13 cellular contexts compared by ENCODE assay signal in the genomic region with DNA sequence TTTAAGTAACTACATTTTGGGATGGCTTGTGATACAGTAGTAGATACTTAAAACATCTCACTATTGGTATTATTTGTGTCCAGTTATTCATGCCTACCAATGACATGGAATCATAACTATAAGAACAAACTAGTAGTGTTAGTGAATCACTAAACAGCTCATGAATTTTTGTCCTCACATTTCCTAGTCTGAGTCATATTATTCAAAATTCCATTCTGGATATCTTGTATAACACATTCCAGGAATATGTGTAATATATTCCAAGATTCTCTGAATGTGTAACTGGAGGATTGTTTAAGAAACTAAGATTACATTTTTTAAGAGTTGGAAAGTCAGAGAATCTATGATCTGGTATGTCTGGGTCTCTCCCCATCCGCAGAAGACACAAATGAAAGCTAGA.
A peak's percentile ranks its signal among the peaks of the same experiment; 100 is the strongest.
DNase-seq lines count a peak whose midpoint lies in the region; ATAC-seq and TF ChIP-seq lines count a peak whose summit lies in the region.
"Had no signal": no experiment of that assay in that cellular context is flagged by ENCODE, and none has a peak within 500 bp of the region (broad histone marks: within the 10 kb centered on the region; RNA-seq: fewer than 3 reads in every experiment).

No MANE protein-coding gene starts in this region.

- in situ Hi-C loops in GM23248 (cut with MboI), result no loop called here

- no peaks in the 10 kb centered on the region for H3K27me3 ChIP-seq in GM23248 (replicated peaks; ENCODE audit: insufficient read depth)
- no peaks in the 10 kb centered on the region for H3K27me3 ChIP-seq in SK-N-SH (ENCODE audit: insufficient read depth)
- no peaks in the 10 kb centered on the region for H3K27me3 ChIP-seq in skeletal muscle satellite cell (ENCODE audit: control insufficient read depth, insufficient read depth, low read length)

- 4 to 5% methylated on average over 1 of the region's 1 CpG for WGBS in GM23248 (ENCODE audit: low coverage in 1 of 2, low lambda C conversion rate in 2 of 2, missing lambda C conversion rate in 2 of 2), 2 experiments
- WGBS in SK-N-SH (ENCODE audit: low lambda C conversion rate), result 21% methylated on average over 1 of the region's 1 CpG

- H3K9me2 ChIP-seq in GM23248 (ENCODE audit: insufficient read depth) (no peaks in the 10 kb centered on the region), SK-N-SH (no peaks in the 10 kb centered on the region)

- H3K79me2 ChIP-seq in GM23248 (ENCODE audit: insufficient read depth) (no peaks in the 10 kb centered on the region), SK-N-SH (ENCODE audit: insufficient read depth) (no peaks in the 10 kb centered on the region)

- CTCF ChIA-PET in SK-N-SH (lab: Yijun Ruan, JAX), result no interaction called here

- ATAC-seq in HG02938 (IDR thresholded peaks at IDR 0.05; ENCODE audit: unreplicated experiment), result no peak
- ATAC-seq: stimulated activated naive B cell treated with anti-CD40 and anti-IgM and Interleukin-4, amounts not matched to agents 10 μg/mL and 1 μg/mL and 100 μg/mL, for 72 hours had no signal

- H3K27ac ChIP-seq in GM23248 (peak overlapping the region; percentile 46), SK-N-SH (ENCODE audit: low read depth in 2 of 2, low read length in 1 of 2) (peak overlapping the region in 1 of 2 experiments; percentile 73; a peak in 2 of 4 replicates)

- DNase-seq in GM23248, result peak; percentile 87
- no peak for DNase-seq in SK-N-SH
- peak; percentile 35 for DNase-seq in fibroblast of the conjunctiva (ENCODE audit: low read depth)
- no peak for DNase-seq in NCI-H146 (lab: John Stamatoyannopoulos, UW)
- no peak for DNase-seq in SHP77 (lab: John Stamatoyannopoulos, UW)
- DNase-seq in NCI-H1092 treated with DMSO at 0.1 percent for 48 hours (lab: John Stamatoyannopoulos, UW), result no peak
- DNase-seq: activated CD4-positive, alpha-beta T cell treated with anti-CD3 and anti-CD28 coated beads, Interleukin-2, amount 10 ng/mL, durations not matched to agents 7 days and 5 days; activated naive CD4-positive, alpha-beta T cell treated with anti-CD3 and anti-CD28 coated beads for 36 hours; NCI-H1436 treated with DMSO at 0.1 percent for 48 hours; NCI-H82; stimulated activated naive B cell treated with anti-CD40 and anti-IgM and Interleukin-4, amounts not matched to agents 10 μg/mL and 1 μg/mL and 100 μg/mL, for 72 hours had no signal

- H3K4me2 ChIP-seq in GM23248 (ENCODE audit: unreplicated experiment) (peak overlapping the region; percentile 59), SK-N-SH (no peak overlapping the region), skeletal muscle satellite cell (ENCODE audit: low read length) (peak overlapping the region; percentile 5)

- peak in 1 of 2 experiments; percentile 90; a peak in 2 of 4 replicates for TF ChIP-seq EP300 in SK-N-SH (IDR thresholded peaks at IDR 0.05; ENCODE audit: borderline replicate concordance in 1 of 2, low read depth in 1 of 2, low read length in 1 of 2)

- TF ChIP-seq RAD21 in SK-N-SH (IDR thresholded peaks at IDR 0.05; ENCODE audit: low read length), result no peak

- H3K9ac ChIP-seq in GM23248 (no peak overlapping the region), SK-N-SH (peak overlapping the region; percentile 13), skeletal muscle satellite cell (ENCODE audit: low read depth, low read length) (peak overlapping the region; percentile 14)

- H3F3A ChIP-seq in GM23248 (ENCODE audit: insufficient read depth) (peaks cover 14% of the 10 kb centered on the region), SK-N-SH (replicated peaks; ENCODE audit: insufficient read depth) (peaks cover 21% of the 10 kb centered on the region)

- H2AFZ ChIP-seq in GM23248 (no peak overlapping the region), SK-N-SH (ENCODE audit: low read depth) (no peak overlapping the region)

- no peak for TF ChIP-seq CTCF in SK-N-SH (IDR thresholded peaks at IDR 0.05)

- H4K20me1 ChIP-seq in GM23248 (ENCODE audit: insufficient read depth) (no peaks in the 10 kb centered on the region), SK-N-SH (ENCODE audit: insufficient read depth) (no peaks in the 10 kb centered on the region)

- H3K4me1 ChIP-seq in GM23248 (ENCODE audit: insufficient read depth), result peaks cover 26% of the 10 kb centered on the region
- peaks cover 5 to 10% of the 10 kb centered on the region in 2 experiments; a peak in 2 of 4 replicates for H3K4me1 ChIP-seq in SK-N-SH (ENCODE audit: control insufficient read depth in 1 of 2, insufficient read depth in 2 of 2, low read depth in 1 of 2, low read length in 1 of 2)
- peaks cover 20% of the 10 kb centered on the region for H3K4me1 ChIP-seq in skeletal muscle satellite cell (ENCODE audit: control insufficient read depth, insufficient read depth, low read length)

- H3K36me3 ChIP-seq in GM23248 (ENCODE audit: low read depth), result no peaks in the 10 kb centered on the region
- H3K36me3 ChIP-seq in SK-N-SH (replicated peaks in 1 of 2; ENCODE audit: control insufficient read depth in 1 of 2, insufficient read depth in 2 of 2, low read length in 1 of 2), result no peaks in the 10 kb centered on the region
- no peaks in the 10 kb centered on the region for H3K36me3 ChIP-seq in skeletal muscle satellite cell (ENCODE audit: insufficient read depth, low read length)

- POLR2A ChIA-PET in SK-N-SH (lab: Yijun Ruan, JAX), result no interaction called here

- H3K9me3 ChIP-seq in GM23248 (ENCODE audit: low read depth) (no peaks in the 10 kb centered on the region), SK-N-SH (peaks cover under 1% of the 10 kb centered on the region; the same call in 1 of the 2 replicates), skeletal muscle satellite cell (replicated peaks; ENCODE audit: low read length) (no peaks in the 10 kb centered on the region)

- H3K4me3 ChIP-seq in GM23248, result peak overlapping the region; percentile 30; the same call in 1 of the 2 replicates
- no peak overlapping the region for H3K4me3 ChIP-seq in SK-N-SH (ENCODE audit: low read depth in 2 of 2, low read length in 1 of 2)
- H3K4me3 ChIP-seq in skeletal muscle satellite cell (ENCODE audit: low read length), result no peak overlapping the region

TF ChIP-seq in SK-N-SH, 30 proteins besides CTCF, POLR2A, EP300 and RAD21 (continues in another document):
- TF ChIP-seq MEF2A (IDR thresholded peaks at IDR 0.05; ENCODE audit: borderline replicate concordance, low read depth), result peak; percentile 15; the same call in 1 of the 2 replicates
- TF ChIP-seq CHD2 (IDR thresholded peaks at IDR 0.05; ENCODE audit: low read length, partially characterized antibody), result no peak
- no peak for TF ChIP-seq FOXM1 (IDR thresholded peaks at IDR 0.05; ENCODE audit: low read depth)
- no peak for TF ChIP-seq TAF1 (IDR thresholded peaks at IDR 0.05; ENCODE audit: borderline replicate concordance, low read depth, low read length)
- TF ChIP-seq, protein P1, sequence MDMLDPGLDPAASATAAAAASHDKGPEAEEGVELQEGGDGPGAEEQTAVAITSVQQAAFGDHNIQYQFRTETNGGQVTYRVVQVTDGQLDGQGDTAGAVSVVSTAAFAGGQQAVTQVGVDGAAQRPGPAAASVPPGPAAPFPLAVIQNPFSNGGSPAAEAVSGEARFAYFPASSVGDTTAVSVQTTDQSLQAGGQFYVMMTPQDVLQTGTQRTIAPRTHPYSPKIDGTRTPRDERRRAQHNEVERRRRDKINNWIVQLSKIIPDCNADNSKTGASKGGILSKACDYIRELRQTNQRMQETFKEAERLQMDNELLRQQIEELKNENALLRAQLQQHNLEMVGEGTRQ (IDR thresholded peaks at IDR 0.05; ENCODE audit: borderline replicate concordance, low read depth, low read length), result no peak
- peak; percentile 16; the same call in 1 of the 2 replicates for TF ChIP-seq ELF1 (IDR thresholded peaks at IDR 0.05)
- TF ChIP-seq FOXJ3 (CRISPR knock-in tag; IDR thresholded peaks at IDR 0.05), result no peak
- peak; percentile 72; the same call in 1 of the 2 replicates for TF ChIP-seq NFIC (IDR thresholded peaks at IDR 0.05; ENCODE audit: borderline replicate concordance)
- TF ChIP-seq FOSL2 (IDR thresholded peaks at IDR 0.05; ENCODE audit: borderline replicate concordance, low read depth), result peak; percentile 96
- no peak for TF ChIP-seq GABPA (IDR thresholded peaks at IDR 0.05; ENCODE audit: low read depth)
- no peak for TF ChIP-seq REST (IDR thresholded peaks at IDR 0.05; ENCODE audit: low read depth, low read length)
- no peak for TF ChIP-seq RCOR1 (IDR thresholded peaks at IDR 0.05; ENCODE audit: low read length)
- TF ChIP-seq, protein P2, sequence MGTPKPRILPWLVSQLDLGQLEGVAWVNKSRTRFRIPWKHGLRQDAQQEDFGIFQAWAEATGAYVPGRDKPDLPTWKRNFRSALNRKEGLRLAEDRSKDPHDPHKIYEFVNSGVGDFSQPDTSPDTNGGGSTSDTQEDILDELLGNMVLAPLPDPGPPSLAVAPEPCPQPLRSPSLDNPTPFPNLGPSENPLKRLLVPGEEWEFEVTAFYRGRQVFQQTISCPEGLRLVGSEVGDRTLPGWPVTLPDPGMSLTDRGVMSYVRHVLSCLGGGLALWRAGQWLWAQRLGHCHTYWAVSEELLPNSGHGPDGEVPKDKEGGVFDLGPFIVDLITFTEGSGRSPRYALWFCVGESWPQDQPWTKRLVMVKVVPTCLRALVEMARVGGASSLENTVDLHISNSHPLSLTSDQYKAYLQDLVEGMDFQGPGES (IDR thresholded peaks at IDR 0.05; ENCODE audit: low read depth, low read length), result no peak

Comparison
In these comparisons a context has a peak if more than half of its experiments do, and no peak if none do; other contexts are left out.
1. DNase-seq: peak in GM23248 (single experiment) and fibroblast of the conjunctiva (single experiment); none in SK-N-SH (single experiment), NCI-H146 (single experiment), SHP77 (0 of 2) and NCI-H1092 treated with DMSO at 0.1 percent for 48 hours (single experiment).